Comparison of ENCODE assay signal across 2 cellular contexts in the genomic region with DNA sequence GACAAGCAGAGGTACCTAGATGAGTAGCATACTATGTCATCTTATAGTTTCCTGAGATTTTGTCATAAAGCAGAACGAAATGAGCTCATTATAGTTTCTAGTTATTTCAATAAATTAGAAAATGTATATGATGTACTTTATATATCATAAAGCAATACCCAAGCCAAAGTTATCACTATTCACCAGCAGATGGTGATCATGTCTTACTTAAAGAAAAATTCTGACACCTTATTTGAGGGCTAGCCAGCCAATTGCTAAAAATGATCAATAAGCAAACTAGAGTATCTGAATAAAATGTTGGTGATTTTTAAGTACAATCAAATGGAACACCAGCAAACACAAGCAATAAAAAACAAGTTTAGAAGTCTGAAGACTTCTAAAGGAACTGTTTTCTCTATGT.
TF ChIP-seq lines count a peak whose summit lies in the region.

No MANE protein-coding gene starts in this region.

TF ChIP-seq in K562, 482 proteins besides CTCF, POLR2A, EP300 and RAD21:
- TF ChIP-seq TAF15 (IDR thresholded peaks at IDR 0.05; ENCODE audit: low read depth, low read length): no peak
- peak; percentile 29; the same call in 1 of the 2 replicates for TF ChIP-seq SMC3 (conservative IDR thresholded peaks at IDR 0.05; ENCODE audit: insufficient read depth, low read depth, low read length)
- TF ChIP-seq ZNF384 (IDR thresholded peaks at IDR 0.05; ENCODE audit: low read depth, low read length): no peak
- no peak for TF ChIP-seq ATF7 (IDR thresholded peaks at IDR 0.05)

TF ChIP-seq in neural cell, 6 proteins besides CTCF, POLR2A, EP300 and RAD21:
- TF ChIP-seq SMC3 (conservative IDR thresholded peaks at IDR 0.05; ENCODE audit: poor library complexity): peak; percentile 66
- TF ChIP-seq MXI1 (conservative IDR thresholded peaks at IDR 0.05; ENCODE audit: poor library complexity, severe bottlenecking): no peak
